ENCODE assay signal across 23 cellular contexts in genomic region chr10:63352976-63353375, GRCh38.
"Had no signal": no experiment of that assay in that cellular context is flagged by ENCODE, and none has a peak within 500 bp of the region (broad histone marks: within the 10 kb centered on the region; RNA-seq: fewer than 3 reads in every experiment).

No MANE protein-coding gene starts in this region.

- H3K9me3 ChIP-seq: SJSA1 had no signal

- H3K27ac Mint-ChIP-seq: IgD-negative memory B cell had no signal

- H3K36me3 Mint-ChIP-seq: IgD-negative memory B cell had no signal

- ATAC-seq: K562 had no signal

- H3K4me3 ChIP-seq: K562, SJSA1, SK-N-MC had no signal

- H3K4me1 ChIP-seq: SJSA1 had no signal

- FAIRE-seq: HTR-8/SVneo, K562, RCC 7860 had no signal

- DNase-seq: Kasumi-1, MM.1S, NCI-H1092 treated with DMSO at 0.1 percent for 48 hours, NCI-H1436, NCI-H187, NCI-H2029, NCI-H2081 treated with DMSO at 0.1 percent for 48 hours, NCI-H2171, NCI-H226, NCI-H446, NCI-H510A, NCI-H524 treated with DMSO at 0.1 percent for 48 hours, NCI-H69, NCI-H774, Right ventricle myocardium superior, RPMI8226, SIG-M5 had no signal

- H3K27me3 Mint-ChIP-seq: IgD-negative memory B cell had no signal

- H3K36me3 ChIP-seq: SJSA1 had no signal

- H3K9me3 Mint-ChIP-seq: IgD-negative memory B cell had no signal

- H3K4me3 Mint-ChIP-seq: IgD-negative memory B cell had no signal
